1 cellular context compared by ENCODE assay signal in the genomic region with DNA sequence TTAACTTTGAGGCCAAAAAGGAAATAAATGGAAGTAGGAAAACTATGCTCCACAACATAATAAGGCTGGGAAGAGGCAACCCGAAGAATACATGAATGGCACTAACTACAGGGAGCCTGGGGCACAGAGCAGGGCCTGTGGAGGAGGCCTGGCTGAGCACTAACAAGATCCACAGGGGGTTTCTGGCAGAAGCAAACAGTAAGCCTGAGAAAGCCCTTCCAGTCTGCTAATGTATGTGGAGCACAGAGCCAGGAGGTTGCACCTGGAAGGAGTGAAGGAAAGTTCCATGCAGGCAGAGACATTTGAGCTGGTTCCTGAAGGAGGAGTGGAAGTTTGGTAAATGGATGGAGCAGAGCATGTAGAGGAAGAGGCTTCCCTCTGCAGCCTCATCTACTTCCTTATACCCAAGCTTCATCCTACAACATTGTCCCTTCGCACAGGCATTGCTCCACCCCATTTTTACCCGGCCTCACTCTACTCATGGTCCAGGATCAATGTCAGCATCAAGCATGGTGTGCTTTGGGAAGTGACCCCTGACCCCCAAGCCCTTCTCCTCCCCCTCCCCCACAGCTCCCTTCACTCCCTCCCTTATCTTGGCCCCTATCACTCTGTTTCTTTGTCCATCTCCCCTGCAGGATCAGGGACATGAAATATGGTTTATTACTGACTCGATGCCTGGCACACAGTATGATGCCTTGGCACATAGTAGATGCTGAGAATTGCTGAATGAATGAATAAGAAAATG.
TF ChIP-seq lines count a peak whose summit lies in the region.

No MANE protein-coding gene starts in this region.

TF ChIP-seq in IMR-90, 13 proteins besides CTCF, POLR2A, EP300 and RAD21:
- TF ChIP-seq MXI1 (IDR thresholded peaks at IDR 0.05; ENCODE audit: borderline replicate concordance, low read depth, low read length) (no peak), RFX5 (IDR thresholded peaks at IDR 0.05; ENCODE audit: low read depth, low read length) (no peak), FOS (IDR thresholded peaks at IDR 0.05; ENCODE audit: low read depth, low read length) (no peak), MAFK (IDR thresholded peaks at IDR 0.05; ENCODE audit: low read depth, low read length) (no peak), NFE2L2 (IDR thresholded peaks at IDR 0.05; ENCODE audit: low read depth, low read length) (no peak), MAZ (IDR thresholded peaks at IDR 0.05; ENCODE audit: borderline replicate concordance, low read depth, low read length) (no peak), SMC3 (IDR thresholded peaks at IDR 0.05; ENCODE audit: low read depth, low read length) (no peak), CEBPB (IDR thresholded peaks at IDR 0.05; ENCODE audit: low read depth, low read length) (no peak), BHLHE40 (IDR thresholded peaks at IDR 0.05; ENCODE audit: low read depth, low read length) (no peak), CHD1 (IDR thresholded peaks at IDR 0.05; ENCODE audit: low read depth, low read length) (no peak), RCOR1 (IDR thresholded peaks at IDR 0.05; ENCODE audit: insufficient replicate concordance, low read length) (no peak)
- TF ChIP-seq, protein P1, sequence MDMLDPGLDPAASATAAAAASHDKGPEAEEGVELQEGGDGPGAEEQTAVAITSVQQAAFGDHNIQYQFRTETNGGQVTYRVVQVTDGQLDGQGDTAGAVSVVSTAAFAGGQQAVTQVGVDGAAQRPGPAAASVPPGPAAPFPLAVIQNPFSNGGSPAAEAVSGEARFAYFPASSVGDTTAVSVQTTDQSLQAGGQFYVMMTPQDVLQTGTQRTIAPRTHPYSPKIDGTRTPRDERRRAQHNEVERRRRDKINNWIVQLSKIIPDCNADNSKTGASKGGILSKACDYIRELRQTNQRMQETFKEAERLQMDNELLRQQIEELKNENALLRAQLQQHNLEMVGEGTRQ (IDR thresholded peaks at IDR 0.05; ENCODE audit: low read depth, low read length), result no peak
- TF ChIP-seq, protein P2, sequence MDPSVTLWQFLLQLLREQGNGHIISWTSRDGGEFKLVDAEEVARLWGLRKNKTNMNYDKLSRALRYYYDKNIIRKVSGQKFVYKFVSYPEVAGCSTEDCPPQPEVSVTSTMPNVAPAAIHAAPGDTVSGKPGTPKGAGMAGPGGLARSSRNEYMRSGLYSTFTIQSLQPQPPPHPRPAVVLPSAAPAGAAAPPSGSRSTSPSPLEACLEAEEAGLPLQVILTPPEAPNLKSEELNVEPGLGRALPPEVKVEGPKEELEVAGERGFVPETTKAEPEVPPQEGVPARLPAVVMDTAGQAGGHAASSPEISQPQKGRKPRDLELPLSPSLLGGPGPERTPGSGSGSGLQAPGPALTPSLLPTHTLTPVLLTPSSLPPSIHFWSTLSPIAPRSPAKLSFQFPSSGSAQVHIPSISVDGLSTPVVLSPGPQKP (IDR thresholded peaks at IDR 0.05; ENCODE audit: borderline replicate concordance, low read depth, low read length), result no peak
